Comparison of ENCODE assay signal across 21 cellular contexts in genomic region chr7:158854681-158855081, GRCh38. TPM values are rescaled to one million over a fixed set of nuclear protein-coding genes. Genes with fewer than 3 reads are reported as not detected.
A peak's percentile ranks its signal among the peaks of the same experiment; 100 is the strongest.
DNase-seq lines count a peak whose midpoint lies in the region; ATAC-seq and TF ChIP-seq lines count a peak whose summit lies in the region.
"Had no signal": no experiment of that assay in that cellular context is flagged by ENCODE, and none has a peak within 500 bp of the region (broad histone marks: within the 10 kb centered on the region; RNA-seq: fewer than 3 reads in every experiment).

No MANE protein-coding gene starts in this region.

- 92 to 94% methylated on average over 2 to 7 of the region's 7 CpGs for WGBS in endodermal cell (ENCODE audit: insufficient coverage in 1 of 2, insufficient read length in 1 of 2), 2 experiments

- no peak overlapping the region for H3K4me3 ChIP-seq in endodermal cell (ENCODE audit: low read length)
- H3K4me3 ChIP-seq: Peyer's patch, right atrium auricular region, uterus had no signal

- no peak for DNase-seq in activated CD8-positive, alpha-beta memory T cell treated with anti-CD3 and anti-CD28 coated beads, Interleukin-2, amount 10 ng/mL, durations not matched to agents 7 days and 5 days
- no peak for DNase-seq in activated CD8-positive, alpha-beta memory T cell treated with anti-CD3 and anti-CD28 coated beads for 24 hours
- DNase-seq in T-helper 17 cell (no peak), endodermal cell (no peak), progenitor cell of endocrine pancreas (ENCODE audit: low spot score, unreplicated experiment) (no peak), AG08395 (ENCODE audit: low spot score) (no peak), RKO (ENCODE audit: low spot score) (no peak)
- no peak for DNase-seq in activated T-cell treated with anti-CD3 and anti-CD28 coated beads, Interleukin-2, amount 50 U/mL, for 4 hours
- DNase-seq: activated T-cell treated with anti-CD3 and anti-CD28 coated beads for 4 hours, amygdala, Kasumi-1, kidney, NCI-H1417, NCI-H2171 treated with DMSO at 0.1 percent for 48 hours, NCI-H774, uterus, WERI-Rb-1 had no signal

- H3K36me3 Mint-ChIP-seq in activated CD8-positive, alpha-beta memory T cell treated with anti-CD3 and anti-CD28 coated beads, Interleukin-2, amount 10 ng/mL, durations not matched to agents 7 days and 5 days, result no peaks in the 10 kb centered on the region
- H3K36me3 Mint-ChIP-seq in T-helper 17 cell (ENCODE audit: low read depth) (no peaks in the 10 kb centered on the region), endodermal cell (ENCODE audit: low read depth) (peaks cover 2% of the 10 kb centered on the region), progenitor cell of endocrine pancreas (ENCODE audit: insufficient read depth) (no peaks in the 10 kb centered on the region)
- no peaks in the 10 kb centered on the region for H3K36me3 Mint-ChIP-seq in activated T-cell treated with anti-CD3 and anti-CD28 coated beads, Interleukin-2, amount 50 U/mL, for 4 hours (ENCODE audit: insufficient read depth)

- no peak overlapping the region for H3K27ac Mint-ChIP-seq in activated CD8-positive, alpha-beta memory T cell treated with anti-CD3 and anti-CD28 coated beads, Interleukin-2, amount 10 ng/mL, durations not matched to agents 7 days and 5 days
- H3K27ac Mint-ChIP-seq in T-helper 17 cell, result peak overlapping the region; percentile 72
- H3K27ac Mint-ChIP-seq in endodermal cell, result no peak overlapping the region
- H3K27ac Mint-ChIP-seq in progenitor cell of endocrine pancreas, result peak overlapping the region; percentile 62

- no peak for ATAC-seq in activated CD8-positive, alpha-beta memory T cell treated with anti-CD3 and anti-CD28 coated beads, Interleukin-2, amount 10 ng/mL, durations not matched to agents 7 days and 5 days
- ATAC-seq in T-helper 17 cell, result no peak
- no peak for ATAC-seq in activated T-cell treated with anti-CD3 and anti-CD28 coated beads, Interleukin-2, amount 50 U/mL, for 4 hours
- ATAC-seq: SK-N-SH treated with all-trans-retinoic acid at 6 μM for 48 hours had no signal

- H3K4me1 ChIP-seq in endodermal cell (ENCODE audit: control insufficient read depth, insufficient read depth, low read length), result no peaks in the 10 kb centered on the region

- no peaks in the 10 kb centered on the region for H3K9me3 Mint-ChIP-seq in activated CD8-positive, alpha-beta memory T cell treated with anti-CD3 and anti-CD28 coated beads, Interleukin-2, amount 10 ng/mL, durations not matched to agents 7 days and 5 days (ENCODE audit: low read depth)
- H3K9me3 Mint-ChIP-seq in endodermal cell, result no peaks in the 10 kb centered on the region
- H3K9me3 Mint-ChIP-seq in progenitor cell of endocrine pancreas (ENCODE audit: low read depth), result no peaks in the 10 kb centered on the region
- no peaks in the 10 kb centered on the region for H3K9me3 Mint-ChIP-seq in activated T-cell treated with anti-CD3 and anti-CD28 coated beads, Interleukin-2, amount 50 U/mL, for 4 hours

- H3K27ac ChIP-seq in endodermal cell (ENCODE audit: low read depth, low read length), result no peak overlapping the region
- H3K27ac ChIP-seq: neutrophil, Peyer's patch, right atrium auricular region, uterus, WERI-Rb-1 had no signal

- H3K27me3 Mint-ChIP-seq in activated CD8-positive, alpha-beta memory T cell treated with anti-CD3 and anti-CD28 coated beads, Interleukin-2, amount 10 ng/mL, durations not matched to agents 7 days and 5 days, result no peaks in the 10 kb centered on the region
- H3K27me3 Mint-ChIP-seq in T-helper 17 cell (no peaks in the 10 kb centered on the region), endodermal cell (ENCODE audit: insufficient read depth) (no peaks in the 10 kb centered on the region), progenitor cell of endocrine pancreas (no peaks in the 10 kb centered on the region)
- H3K27me3 Mint-ChIP-seq in activated T-cell treated with anti-CD3 and anti-CD28 coated beads, Interleukin-2, amount 50 U/mL, for 4 hours (ENCODE audit: low read depth), result no peaks in the 10 kb centered on the region

- no peaks in the 10 kb centered on the region for H3K36me3 ChIP-seq in endodermal cell (ENCODE audit: control insufficient read depth, insufficient read depth, low read length)
- H3K36me3 ChIP-seq: neutrophil, Peyer's patch, right atrium auricular region, uterus, WERI-Rb-1 had no signal

- peak overlapping the region; percentile 27 for H3K4me3 Mint-ChIP-seq in activated CD8-positive, alpha-beta memory T cell treated with anti-CD3 and anti-CD28 coated beads, Interleukin-2, amount 10 ng/mL, durations not matched to agents 7 days and 5 days
- H3K4me3 Mint-ChIP-seq in T-helper 17 cell, result peak overlapping the region; percentile 60
- H3K4me3 Mint-ChIP-seq in endodermal cell, result peak overlapping the region; percentile 93
- peak overlapping the region; percentile 99 for H3K4me3 Mint-ChIP-seq in progenitor cell of endocrine pancreas (ENCODE audit: low read depth)
- H3K4me3 Mint-ChIP-seq in activated T-cell treated with anti-CD3 and anti-CD28 coated beads, Interleukin-2, amount 50 U/mL, for 4 hours, result no peak overlapping the region

- CTCF ChIA-PET in activated CD8-positive, alpha-beta memory T cell treated with anti-CD3 and anti-CD28 coated beads, Interleukin-2, amount 10 ng/mL, durations not matched to agents 7 days and 5 days (lab: Charles Lee), result interaction anchor here (1.2 kb wide), 2 partner anchors 9 to 122 kb away, joined by 3 read pairs; no protein-coding TSS in a partner anchor

- H3K27me3 ChIP-seq in endodermal cell (ENCODE audit: control insufficient read depth, insufficient read depth, low read length, poor library complexity, severe bottlenecking), result no peaks in the 10 kb centered on the region
- H3K27me3 ChIP-seq: neutrophil, Peyer's patch, right atrium auricular region, uterus had no signal

- peaks cover 24% of the 10 kb centered on the region for H3K4me1 Mint-ChIP-seq in activated CD8-positive, alpha-beta memory T cell treated with anti-CD3 and anti-CD28 coated beads, Interleukin-2, amount 10 ng/mL, durations not matched to agents 7 days and 5 days
- H3K4me1 Mint-ChIP-seq in T-helper 17 cell (peaks cover 10% of the 10 kb centered on the region), endodermal cell (peaks cover 12% of the 10 kb centered on the region), progenitor cell of endocrine pancreas (ENCODE audit: low read depth) (peaks cover 15% of the 10 kb centered on the region)
- peaks cover 13% of the 10 kb centered on the region for H3K4me1 Mint-ChIP-seq in activated T-cell treated with anti-CD3 and anti-CD28 coated beads, Interleukin-2, amount 50 U/mL, for 4 hours (ENCODE audit: low read depth)

- H3K9me3 ChIP-seq in T-helper 17 cell (ENCODE audit: control insufficient read depth, low read length, poor library complexity, severe bottlenecking), result no peaks in the 10 kb centered on the region
- H3K9me3 ChIP-seq in endodermal cell (ENCODE audit: control insufficient read depth, low read length), result no peaks in the 10 kb centered on the region
- H3K9me3 ChIP-seq: neutrophil, Peyer's patch, right atrium auricular region, uterus had no signal

- no peak for TF ChIP-seq CTCF in endodermal cell (conservative IDR thresholded peaks at IDR 0.05)
- no peak for TF ChIP-seq CTCF in progenitor cell of endocrine pancreas (IDR thresholded peaks at IDR 0.05; ENCODE audit: unreplicated experiment)

- H3K9ac ChIP-seq in endodermal cell (ENCODE audit: extremely low read depth, low read length, poor library complexity, severe bottlenecking), result no peak overlapping the region

RNA-seq across cellular contexts. Expression of gene DYNC2I1, which starts 1.7 kb away (rescaled TPM):
- 10 to 100 TPM; 10.7 to 15.6 TPM for total RNA-seq in activated CD8-positive, alpha-beta memory T cell treated with anti-CD3 and anti-CD28 coated beads, Interleukin-2, amount 10 ng/mL, durations not matched to agents 7 days and 5 days
- 10 to 100 TPM; 12.4 to 15.0 TPM for total RNA-seq in T-helper 17 cell
- total RNA-seq in endodermal cell, result 10 to 100 TPM; 18.5 to 24.2 TPM
- polyA plus RNA-seq in endodermal cell (2013, experiment 1 of 2), result 16.4 TPM
- polyA plus RNA-seq in endodermal cell (2013, experiment 2 of 2), result 14.0 TPM
- total RNA-seq in progenitor cell of endocrine pancreas, result 37.3 and 39.7 TPM in 2 replicates
- total RNA-seq in activated T-cell treated with anti-CD3 and anti-CD28 coated beads, Interleukin-2, amount 50 U/mL, for 4 hours, result 1 to 10 TPM; 6.2 to 7.6 (median 6.3) TPM

RNA-seq across cellular contexts. Expression of gene ESYT2, which starts 25.4 kb away (rescaled TPM):
- 10 to 100 TPM; 79.8 to 86.0 TPM for total RNA-seq in activated CD8-positive, alpha-beta memory T cell treated with anti-CD3 and anti-CD28 coated beads, Interleukin-2, amount 10 ng/mL, durations not matched to agents 7 days and 5 days
- 100 to 1,000 TPM; 104 to 113 TPM for total RNA-seq in T-helper 17 cell
- 10 to 100 TPM; 30.7 to 36.9 TPM for total RNA-seq in endodermal cell
- 25.1 TPM for polyA plus RNA-seq in endodermal cell (2013, experiment 1 of 2)
- polyA plus RNA-seq in endodermal cell (2013, experiment 2 of 2), result 23.1 TPM
- 29.4 and 30.0 TPM in 2 replicates for total RNA-seq in progenitor cell of endocrine pancreas
- total RNA-seq in activated T-cell treated with anti-CD3 and anti-CD28 coated beads, Interleukin-2, amount 50 U/mL, for 4 hours, result 10 to 100 TPM; 48.7 to 59.7 (median 57.1) TPM

Comparison
In these comparisons a context has a peak if more than half of its experiments do, and no peak if none do; other contexts are left out.
1. H3K27ac Mint-ChIP-seq: peak in T-helper 17 cell (single experiment) and progenitor cell of endocrine pancreas (single experiment); none in activated CD8-positive, alpha-beta memory T cell treated with anti-CD3 and anti-CD28 coated beads, Interleukin-2, amount 10 ng/mL, durations not matched to agents 7 days and 5 days (single experiment) and endodermal cell (single experiment).